ENCODE assay signal across 12 cellular contexts in the genomic region with DNA sequence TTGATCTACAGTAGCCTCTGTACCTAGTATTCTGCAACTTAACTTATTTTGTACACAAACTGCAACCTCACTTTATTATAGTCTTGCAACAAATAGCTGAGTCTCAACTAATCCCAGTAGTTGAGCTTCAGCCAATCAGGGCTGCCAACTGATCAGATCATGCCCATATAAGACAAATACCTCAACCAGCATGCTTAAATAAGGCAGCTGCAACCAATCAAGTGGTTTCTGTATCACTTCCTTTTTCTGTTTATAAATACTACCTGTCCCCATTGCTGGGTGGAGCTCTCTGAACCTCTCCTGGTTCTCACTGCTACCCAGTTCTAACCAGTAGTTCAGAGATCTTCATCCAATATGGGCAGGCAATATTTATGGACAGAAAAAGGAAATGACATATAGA.
DNase-seq lines count a peak whose midpoint lies in the region; ATAC-seq and TF ChIP-seq lines count a peak whose summit lies in the region.
"Had no signal": no experiment of that assay in that cellular context is flagged by ENCODE, and none has a peak within 500 bp of the region (broad histone marks: within the 10 kb centered on the region; RNA-seq: fewer than 3 reads in every experiment).

No MANE protein-coding gene starts in this region.

- ATAC-seq in GM18867 (IDR thresholded peaks at IDR 0.05; ENCODE audit: unreplicated experiment), result peak; percentile 90
- ATAC-seq in GM21423 (IDR thresholded peaks at IDR 0.05; ENCODE audit: unreplicated experiment), result peak; percentile 73
- ATAC-seq in HG03025 (IDR thresholded peaks at IDR 0.05; ENCODE audit: low FRiP score, unreplicated experiment), result peak; percentile 97
- no peak for ATAC-seq in natural killer cell treated with Interleukin-12 subunit alpha and Interleukin-12 subunit beta and Interleukin-15 and Interleukin-18, amount 100 ng/mL, for 72 hours

- no peak overlapping the region for H3K27ac ChIP-seq in suprapubic skin
- H3K27ac ChIP-seq: C4-2B, upper lobe of left lung had no signal

- H3K9me3 ChIP-seq in suprapubic skin, result no peaks in the 10 kb centered on the region
- H3K9me3 ChIP-seq: upper lobe of left lung had no signal

- H3K4me1 Mint-ChIP-seq in natural killer cell treated with Interleukin-12 subunit alpha and Interleukin-12 subunit beta and Interleukin-15 and Interleukin-18, amount 100 ng/mL, for 72 hours (ENCODE audit: low read depth in 2 of 2), result no peaks in the 10 kb centered on the region

- H3K4me3 Mint-ChIP-seq in natural killer cell treated with Interleukin-12 subunit alpha and Interleukin-12 subunit beta and Interleukin-15 and Interleukin-18, amount 100 ng/mL, for 72 hours, result no peak overlapping the region

- no peaks in the 10 kb centered on the region for H3K27me3 ChIP-seq in suprapubic skin
- H3K27me3 ChIP-seq: upper lobe of left lung had no signal

- TF ChIP-seq CTCF in suprapubic skin (IDR thresholded peaks at IDR 0.05), result no peak

- TF ChIP-seq POLR2A in suprapubic skin (IDR thresholded peaks at IDR 0.05), result no peak

- H3K36me3 Mint-ChIP-seq in natural killer cell treated with Interleukin-12 subunit alpha and Interleukin-12 subunit beta and Interleukin-15 and Interleukin-18, amount 100 ng/mL, for 72 hours, result no peaks in the 10 kb centered on the region

- DNase-seq in NAMALWA (ENCODE audit: low spot score) (peak; percentile 1), activated T-cell treated with anti-CD3 and anti-CD28 coated beads for 4 hours (no peak), NCI-H128 (lab: John Stamatoyannopoulos, UW; ENCODE audit: unreplicated experiment) (no peak), suprapubic skin (ENCODE audit: low spot score in 2 of 2) (no peak)
- DNase-seq in natural killer cell treated with Interleukin-12 subunit alpha and Interleukin-12 subunit beta and Interleukin-15 and Interleukin-18, amount 100 ng/mL, for 72 hours (ENCODE audit: low spot score), result no peak
- DNase-seq: activated CD4-positive, alpha-beta T cell treated with anti-CD3 and anti-CD28 coated beads for 4 hours; activated gamma-delta T cell treated with Interleukin-2 at 50 U/mL for 16 hours; upper lobe of left lung had no signal

- H3K4me1 ChIP-seq in suprapubic skin, result no peaks in the 10 kb centered on the region
- H3K4me1 ChIP-seq: upper lobe of left lung had no signal

- no peaks in the 10 kb centered on the region for H3K27me3 Mint-ChIP-seq in natural killer cell treated with Interleukin-12 subunit alpha and Interleukin-12 subunit beta and Interleukin-15 and Interleukin-18, amount 100 ng/mL, for 72 hours

- no peak overlapping the region for H3K4me3 ChIP-seq in suprapubic skin
- H3K4me3 ChIP-seq: upper lobe of left lung had no signal

- TF ChIP-seq EP300 in suprapubic skin (IDR thresholded peaks at IDR 0.05), result no peak

- H3K36me3 ChIP-seq in suprapubic skin, result no peaks in the 10 kb centered on the region
- H3K36me3 ChIP-seq: upper lobe of left lung had no signal

- H3K9me3 Mint-ChIP-seq in natural killer cell treated with Interleukin-12 subunit alpha and Interleukin-12 subunit beta and Interleukin-15 and Interleukin-18, amount 100 ng/mL, for 72 hours, result peaks cover 5% of the 10 kb centered on the region

- no peak overlapping the region for H3K27ac Mint-ChIP-seq in natural killer cell treated with Interleukin-12 subunit alpha and Interleukin-12 subunit beta and Interleukin-15 and Interleukin-18, amount 100 ng/mL, for 72 hours

Comparison
In these comparisons a context has a peak if more than half of its experiments do, and no peak if none do; other contexts are left out.
1. ATAC-seq: peak in GM18867 (single experiment), GM21423 (single experiment) and HG03025 (single experiment); none in natural killer cell treated with Interleukin-12 subunit alpha and Interleukin-12 subunit beta and Interleukin-15 and Interleukin-18, amount 100 ng/mL, for 72 hours (0 of 2).